24 cellular contexts compared by ENCODE assay signal in genomic region chrX:13401724-13402123, GRCh38.
"Had no signal": no experiment of that assay in that cellular context is flagged by ENCODE, and none has a peak within 500 bp of the region (broad histone marks: within the 10 kb centered on the region; RNA-seq: fewer than 3 reads in every experiment).

No MANE protein-coding gene starts in this region.

- H3K27ac ChIP-seq: ascending aorta, coronary artery, gastrocnemius medialis, left lung, right lobe of liver, vagina had no signal

- H3K27me3 ChIP-seq: ascending aorta, gastrocnemius medialis, left lung, right lobe of liver, vagina had no signal

- H3K36me3 ChIP-seq: ascending aorta, gastrocnemius medialis, left lung, right lobe of liver, vagina had no signal

- H3K9me3 ChIP-seq: ascending aorta, gastrocnemius medialis, left lung, mucosa of descending colon, right lobe of liver, vagina had no signal

- DNase-seq: activated CD4-positive, alpha-beta memory T cell treated with anti-CD3 and anti-CD28 coated beads, Interleukin-2, amount 10 ng/mL, durations not matched to agents 7 days and 5 days; activated CD4-positive, alpha-beta T cell treated with anti-CD3 and anti-CD28 coated beads for 1 hour; activated CD4-positive, alpha-beta T cell treated with anti-CD3 and anti-CD28 coated beads, Interleukin-2, amount 10 ng/mL, durations not matched to agents 7 days and 5 days; activated CD8-positive, alpha-beta memory T cell treated with anti-CD3 and anti-CD28 coated beads, Interleukin-2, amount 50 U/mL, for 48 hours; activated gamma-delta T cell; activated naive CD4-positive, alpha-beta T cell treated with anti-CD3 and anti-CD28 coated beads, Interleukin-2, amount 10 ng/mL, durations not matched to agents 7 days and 5 days; activated naive CD8-positive, alpha-beta T cell treated with anti-CD3 and anti-CD28 coated beads, Interleukin-2, amount 10 ng/mL, durations not matched to agents 7 days and 5 days; activated T-cell treated with anti-CD3 and anti-CD28 coated beads, Interleukin-2, amount 50 U/mL, for 24 hours; effector memory CD8-positive, alpha-beta T cell; erythroblast; gastrocnemius medialis; head of caudate nucleus; hypothalamus; immature natural killer cell; left lung; mucosa of descending colon; posterior cingulate gyrus; right lobe of liver; stimulated activated CD4-positive, alpha-beta T cell treated with anti-CD3 and anti-CD28 coated beads, Interleukin-4, amount 100 ng/mL, for 1 hour had no signal

- ATAC-seq: effector memory CD8-positive, alpha-beta T cell; gastrocnemius medialis; left lung; mucosa of descending colon; right lobe of liver; WTC11 had no signal

- H3K4me3 ChIP-seq: ascending aorta, coronary artery, gastrocnemius medialis, left lung, lung, mucosa of descending colon, right lobe of liver, vagina had no signal

- H3K4me1 ChIP-seq: gastrocnemius medialis, left lung, right lobe of liver, vagina had no signal
